Comparison of ENCODE assay signal across 8 cellular contexts in genomic region chr11:57476883-57477506, GRCh38. TPM values are rescaled to one million over a fixed set of nuclear protein-coding genes. Genes with fewer than 3 reads are reported as not detected.
A peak's percentile ranks its signal among the peaks of the same experiment; 100 is the strongest.
DNase-seq lines count a peak whose midpoint lies in the region; ATAC-seq and TF ChIP-seq lines count a peak whose summit lies in the region.

No MANE protein-coding gene starts in this region.

- DNase-seq in CD14-positive monocyte (ENCODE audit: low spot score) (no peak), WTC11 (ENCODE audit: low spot score) (peak; percentile 55), fibroblast of lung (ENCODE audit: low read depth in 2 of 2) (peak in 1 of 2 donors; percentile 36), omental fat pad (ENCODE audit: low spot score) (no peak), HAP-1 (ENCODE audit: low spot score in 2 of 2) (no peak), UCSD-AML1 (lab: John Stamatoyannopoulos, UW; ENCODE audit: unreplicated experiment) (no peak)

- H3K27me3 Mint-ChIP-seq in CD14-positive monocyte (ENCODE audit: low read depth in 3 of 3) (peaks cover 14 to 29% (median 19%) of the 10 kb centered on the region in 3 donors), WTC11 (ENCODE audit: low read depth) (peaks cover 69% of the 10 kb centered on the region)

- H3K4me1 Mint-ChIP-seq in CD14-positive monocyte (peaks cover 54% of the 10 kb centered on the region), WTC11 (peaks cover 67% of the 10 kb centered on the region)

- no peaks in the 10 kb centered on the region for H3K36me3 Mint-ChIP-seq in CD14-positive monocyte
- no peaks in the 10 kb centered on the region for H3K36me3 Mint-ChIP-seq in WTC11

- peak overlapping the region; percentile 9 for H2AFZ ChIP-seq in fibroblast of lung (ENCODE audit: low read length)

- H3K9ac ChIP-seq in fibroblast of lung (ENCODE audit: insufficient read depth, low read length): peak overlapping the region; percentile 23

- H4K20me1 ChIP-seq in fibroblast of lung (ENCODE audit: control insufficient read depth, extremely low read depth, insufficient read depth, low read length): no peaks in the 10 kb centered on the region

- H3K9me3 Mint-ChIP-seq in CD14-positive monocyte (peaks cover 0 to 5% (median 2%) of the 10 kb centered on the region in 7 donors), WTC11 (no peaks in the 10 kb centered on the region)

- peaks cover 14% of the 10 kb centered on the region for H3K27me3 ChIP-seq in fibroblast of lung (ENCODE audit: control insufficient read depth, insufficient read depth, low read length)
- no peaks in the 10 kb centered on the region for H3K27me3 ChIP-seq in HAP-1 (ENCODE audit: low read depth)

- peak; percentile 34 for TF ChIP-seq POLR2A in GM19099 (IDR thresholded peaks at IDR 0.05; ENCODE audit: extremely low read depth, insufficient read length, low read depth)

- H3K4me3 ChIP-seq in fibroblast of lung (replicated peaks in 1 of 4; ENCODE audit: control extremely low read depth in 1 of 4, insufficient read depth in 1 of 4, low read depth in 3 of 4, low read length in 4 of 4) (peak overlapping the region in 2 of 4 experiments; percentile 25 to 48), HAP-1 (no peak overlapping the region)

- no peaks in the 10 kb centered on the region for H3K36me3 ChIP-seq in fibroblast of lung (ENCODE audit: control insufficient read depth, insufficient read depth, low read length)
- H3K36me3 ChIP-seq in HAP-1 (replicated peaks): peaks cover 17% of the 10 kb centered on the region

- H3K4me3 Mint-ChIP-seq in CD14-positive monocyte (peak overlapping the region; percentile 81 to 91), WTC11 (peak overlapping the region; percentile 69)

- H3K27ac ChIP-seq in fibroblast of lung (ENCODE audit: insufficient read depth, low read length): no peak overlapping the region

- H3K4me2 ChIP-seq in fibroblast of lung (ENCODE audit: extremely low read depth, insufficient read depth, low read length): peak overlapping the region; percentile 78

- CTCF ChIA-PET in WTC11 (lab: Charles Lee): interaction anchor here (0.6 to 9.7 kb wide), 25 partner anchors 9 to 302 kb away, joined by 3 to 260 read pairs (median 5); partner anchors contain the start of genes RTN4RL2, SLC43A1 and SLC43A3

- peaks cover 4% of the 10 kb centered on the region for H3K4me1 ChIP-seq in fibroblast of lung (ENCODE audit: control insufficient read depth, extremely low read depth, insufficient read depth, low read length)
- H3K4me1 ChIP-seq in HAP-1: no peaks in the 10 kb centered on the region

- POLR2A ChIA-PET in WTC11 (lab: Charles Lee): interaction anchor here (0.6 to 2.5 kb wide), 5 partner anchors 16 to 80 kb away, joined by 3 to 12 read pairs (median 6); partner anchors contain the start of gene RTN4RL2

- ATAC-seq in HG03432 (IDR thresholded peaks at IDR 0.05; ENCODE audit: unreplicated experiment) (peak; percentile 65), WTC11 (peak; percentile 52), omental fat pad (ENCODE audit: low FRiP score) (peak; percentile 45)

- H3K9me3 ChIP-seq in fibroblast of lung (ENCODE audit: control insufficient read depth, insufficient read depth, low read depth, low read length) (no peaks in the 10 kb centered on the region), HAP-1 (no peaks in the 10 kb centered on the region)

- H3K27ac Mint-ChIP-seq in CD14-positive monocyte: peak overlapping the region in 4 of 7 donors; percentile 13 to 71 (median 28)
- H3K27ac Mint-ChIP-seq in WTC11: no peak overlapping the region

- intact Hi-C loops in CD14-positive monocyte (cut with micrococcal nuclease): loop anchor here in 1 of 2 donors (5.0 kb wide), 1 partner anchor 40 kb away; the partner anchor contains the start of gene SLC43A1

- TF ChIP-seq CTCF in CD14-positive monocyte (IDR thresholded peaks at IDR 0.05): peak; percentile 87
- peak; percentile 40; the same call in 1 of the 2 replicates for TF ChIP-seq CTCF in WTC11 (IDR thresholded peaks at IDR 0.05)
- peak; percentile 40 to 45 for TF ChIP-seq CTCF in fibroblast of lung (conservative IDR thresholded peaks at IDR 0.05 in 1 of 2, IDR thresholded peaks at IDR 0.05 in 1 of 2; ENCODE audit: low read depth in 1 of 2, low read length in 2 of 2)
- no peak for TF ChIP-seq CTCF in omental fat pad (IDR thresholded peaks at IDR 0.05)

- in situ Hi-C loops in HAP-1 (cut with MboI; ENCODE audit: low sequenced_read_pairs): no loop called here

- no peaks in the 10 kb centered on the region for H3K79me2 ChIP-seq in fibroblast of lung (ENCODE audit: control insufficient read depth, insufficient read depth, low read length)

TF ChIP-seq in WTC11, 78 proteins besides CTCF, POLR2A, EP300 and RAD21:
- peak; percentile 57; the same call in 1 of the 2 replicates for TF ChIP-seq ZNF423 (CRISPR knock-in tag; IDR thresholded peaks at IDR 0.05)
- TF ChIP-seq AFF4 (CRISPR knock-in tag; IDR thresholded peaks at IDR 0.05; ENCODE audit: borderline replicate concordance): no peak
TF ChIP-seq in WTC11: peak in this region for 1.

RNA-seq across cellular contexts. Expression of gene RTN4RL2, which starts 16.7 kb away (rescaled TPM):
- polyA plus RNA-seq in CD14-positive monocyte: under 1 TPM; 0.40 to 0.53 TPM
- total RNA-seq in WTC11 (2021): 13.8 to 15.5 TPM (median 14.3 TPM) in 3 replicates
- total RNA-seq in fibroblast of lung: 0.17 and 0.26 TPM in 2 replicates
- 0.27 and 0.43 TPM in 2 replicates for polyA plus RNA-seq in fibroblast of lung
- 1.1 and 1.3 TPM in 2 replicates for polyA plus RNA-seq in fibroblast of lung (2012)
- polyA minus RNA-seq in fibroblast of lung (ENCODE audit: low replicate concordance): 0.79 TPM in 1 of 2 replicates, not detected in the other
- total RNA-seq in omental fat pad: 1 to 10 TPM in 1 of 4 donors, under 1 TPM in 2, not detected in 1; 0.25 to 1.4 (median 0.74) TPM

RNA-seq across cellular contexts. Expression of gene SLC43A1, which starts 38.5 kb away (rescaled TPM):
- polyA plus RNA-seq in CD14-positive monocyte: 1 to 10 TPM; 5.4 to 5.8 TPM
- 20.5 to 27.1 TPM (median 21.5 TPM) in 3 replicates for total RNA-seq in WTC11 (2021)
- total RNA-seq in fibroblast of lung: 19.8 and 20.8 TPM in 2 replicates
- 12.3 and 13.2 TPM in 2 replicates for polyA plus RNA-seq in fibroblast of lung
- polyA plus RNA-seq in fibroblast of lung (2012): 11.7 TPM in 2 replicates
- polyA minus RNA-seq in fibroblast of lung (ENCODE audit: low replicate concordance): 57.0 and 60.5 TPM in 2 replicates
- 10 to 100 TPM; 11.5 to 40.4 (median 16.5) TPM for total RNA-seq in omental fat pad

RNA-seq across cellular contexts. Expression of gene SLC43A3, which starts 50.1 kb away (rescaled TPM):
- 100 to 1,000 TPM; 109 to 116 TPM for polyA plus RNA-seq in CD14-positive monocyte
- 22.6 to 25.8 TPM (median 25.3 TPM) in 3 replicates for total RNA-seq in WTC11 (2021)
- 41.5 and 61.6 TPM in 2 replicates for total RNA-seq in fibroblast of lung
- 34.8 and 67.6 TPM in 2 replicates for polyA plus RNA-seq in fibroblast of lung
- polyA plus RNA-seq in fibroblast of lung (2012): 24.8 and 41.8 TPM in 2 replicates
- polyA minus RNA-seq in fibroblast of lung (ENCODE audit: low replicate concordance): 40.6 and 62.5 TPM in 2 replicates
- 100 to 1,000 TPM in 3 of 4 donors, 10 to 100 TPM in 1; 73.3 to 152 (median 112) TPM for total RNA-seq in omental fat pad

RNA-seq across cellular contexts. Expression of gene TIMM10, which starts 53.6 kb away (rescaled TPM):
- 10 to 100 TPM; 58.3 to 62.1 TPM for polyA plus RNA-seq in CD14-positive monocyte
- 63.5 to 92.8 TPM (median 68.4 TPM) in 3 replicates for total RNA-seq in WTC11 (2021)
- 32.2 and 41.6 TPM in 2 replicates for total RNA-seq in fibroblast of lung
- 57.6 and 108 TPM in 2 replicates for polyA plus RNA-seq in fibroblast of lung
- polyA plus RNA-seq in fibroblast of lung (2012): 66.8 and 120 TPM in 2 replicates
- polyA minus RNA-seq in fibroblast of lung (ENCODE audit: low replicate concordance): 41.7 and 75.9 TPM in 2 replicates
- total RNA-seq in omental fat pad: 10 to 100 TPM; 42.9 to 49.0 (median 45.9) TPM

Comparison
In these comparisons a context has a peak if more than half of its experiments do, and no peak if none do; other contexts are left out.
1. CTCF ChIP-seq: peak in CD14-positive monocyte (single experiment), WTC11 (single experiment) and fibroblast of lung (2 of 2); none in omental fat pad (0 of 3).
2. Peak in every context shown above with its lines, with median percentiles within 50 percentile points of each other: ATAC-seq.